ENCODE assay signal across 19 cellular contexts in the genomic region with DNA sequence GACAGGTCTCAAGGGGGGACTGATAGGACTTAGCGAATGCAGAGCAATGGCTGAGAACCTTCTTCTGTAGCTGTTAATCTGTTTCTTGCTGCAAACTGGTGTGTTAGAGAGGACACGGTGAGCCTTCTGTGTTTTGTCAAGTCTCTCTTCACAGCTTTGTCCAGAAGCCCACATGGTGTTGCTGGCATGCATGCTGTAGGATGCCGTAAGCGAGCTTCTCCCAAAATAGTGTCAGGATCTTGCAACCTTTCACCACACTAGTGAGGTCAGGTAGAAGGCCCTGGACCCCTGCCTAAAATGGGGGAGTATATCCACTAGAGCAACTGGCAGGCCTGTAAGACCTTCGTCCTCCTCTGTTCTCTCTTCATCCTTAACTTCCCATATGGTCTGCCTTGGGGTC. TPM values are rescaled to one million over a fixed set of nuclear protein-coding genes. Genes with fewer than 3 reads are reported as not detected.
DNase-seq lines count a peak whose midpoint lies in the region; ATAC-seq and TF ChIP-seq lines count a peak whose summit lies in the region.
"Had no signal": no experiment of that assay in that cellular context is flagged by ENCODE, and none has a peak within 500 bp of the region (broad histone marks: within the 10 kb centered on the region; RNA-seq: fewer than 3 reads in every experiment).

No MANE protein-coding gene starts in this region.

- TF ChIP-seq CTCF in heart left ventricle (IDR thresholded peaks at IDR 0.05): no peak
- TF ChIP-seq CTCF in left ventricle myocardium inferior (IDR thresholded peaks at IDR 0.05; ENCODE audit: borderline replicate concordance): no peak

- H3K27ac ChIP-seq in heart left ventricle (no peak overlapping the region), left ventricle myocardium inferior (replicated peaks) (peak overlapping the region; percentile 55)
- H3K27ac ChIP-seq: A549; BLaER1 treated with 17β-estradiol and CSF1 and Interleukin-3, amounts not matched to agents 10 nM and 100 nM; GM23248 had no signal

- DNase-seq in Right ventricle myocardium inferior (ENCODE audit: missing footprints) (peak; percentile 61), cardiac septum (ENCODE audit: low spot score) (no peak), heart left ventricle (peak in 2 of 5 donors; percentile 18 to 42), left ventricle myocardium inferior (peak; percentile 18), dermis blood vessel endothelial cell (no peak)
- no peak for DNase-seq in activated T-cell treated with anti-CD3 and anti-CD28 coated beads, Interleukin-2, amount 50 U/mL, for 48 hours
- DNase-seq: 8988T, DMS 273 treated with DMSO at 0.1 percent for 48 hours, DMS79, GM23248, HCEC 1CT had no signal

- H3K9me3 ChIP-seq in heart left ventricle (no peaks in the 10 kb centered on the region), left ventricle myocardium inferior (replicated peaks) (no peaks in the 10 kb centered on the region)
- H3K9me3 ChIP-seq: A549; BE2C; BLaER1 treated with 17β-estradiol and CSF1 and Interleukin-3, amounts not matched to agents 10 nM and 100 nM had no signal

- no peak for TF ChIP-seq POLR2A in heart left ventricle (IDR thresholded peaks at IDR 0.05)

- WGBS in heart left ventricle, 4 donors: 30 to 59% (median 44%) methylated on average over 5 of the region's 5 CpGs

- ATAC-seq in Right ventricle myocardium inferior (peak; percentile 83), heart left ventricle (peak in 3 of 4 donors; percentile 54 to 71 (median 69)), HG03520 (IDR thresholded peaks at IDR 0.05; ENCODE audit: unreplicated experiment) (no peak)

- H3K27me3 ChIP-seq in heart left ventricle: peaks cover 0 to 22% (median 4%) of the 10 kb centered on the region in 9 donors
- peaks cover 24% of the 10 kb centered on the region for H3K27me3 ChIP-seq in left ventricle myocardium inferior (ENCODE audit: low read depth)
- H3K27me3 ChIP-seq: BLaER1 treated with 17β-estradiol and CSF1 and Interleukin-3, amounts not matched to agents 10 nM and 100 nM had no signal

- intact Hi-C loops in Right ventricle myocardium inferior (cut with DNase I): loop anchor here (10.0 kb wide), 1 partner anchor 68 kb away; no protein-coding TSS in a partner anchor
- intact Hi-C loops in cardiac septum (cut with DNase I): no loop called here
- intact Hi-C loops in heart left ventricle (cut with DNase I): loop anchor here in 3 of 10 donors (5.0 to 10.0 kb wide), 4 partner anchors 66 to 311 kb away; no protein-coding TSS in a partner anchor
- intact Hi-C loops in left ventricle myocardium inferior (cut with micrococcal nuclease): no loop called here

- H3K36me3 ChIP-seq in heart left ventricle (no peaks in the 10 kb centered on the region), left ventricle myocardium inferior (no peaks in the 10 kb centered on the region)
- H3K36me3 ChIP-seq: BE2C; BLaER1 treated with 17β-estradiol and CSF1 and Interleukin-3, amounts not matched to agents 10 nM and 100 nM had no signal

- no peak overlapping the region for H3K4me3 ChIP-seq in heart left ventricle
- H3K4me3 ChIP-seq in left ventricle myocardium inferior: no peak overlapping the region
- H3K4me3 ChIP-seq: A549; BLaER1 treated with 17β-estradiol and CSF1 and Interleukin-3, amounts not matched to agents 10 nM and 100 nM; GM12878; GM23248 had no signal

- peaks cover 0 to 9% (median 0%) of the 10 kb centered on the region in 12 donors for H3K4me1 ChIP-seq in heart left ventricle
- peaks cover 15% of the 10 kb centered on the region for H3K4me1 ChIP-seq in left ventricle myocardium inferior
- H3K4me1 ChIP-seq: A549; BE2C; BLaER1 treated with 17β-estradiol and CSF1 and Interleukin-3, amounts not matched to agents 10 nM and 100 nM had no signal

RNA-seq across cellular contexts. Expression of gene GLP1R, which starts 51.9 kb away (rescaled TPM):
- total RNA-seq in Right ventricle myocardium inferior: 6.8 TPM
- total RNA-seq in cardiac septum: 0.08 TPM
- 1 to 10 TPM in 8 of 9 donors, under 1 TPM in 1; 0.25 to 6.4 (median 2.4) TPM for total RNA-seq in heart left ventricle
- polyA plus RNA-seq in heart left ventricle: 1 to 10 TPM; 1.3 to 1.6 TPM
- total RNA-seq in left ventricle myocardium inferior: 7.5 TPM
- not detected in 2 replicates for total RNA-seq in dermis blood vessel endothelial cell
- total RNA-seq: CD4-positive, alpha-beta T cell; CD8-positive, alpha-beta memory T cell; GM12878; GM23248 had no signal
- polyA plus RNA-seq: A549; CD14-positive monocyte; CD8-positive, alpha-beta memory T cell; GM23248 had no signal

Comparison
In these comparisons a context has a peak if more than half of its experiments do, and no peak if none do; other contexts are left out.
1. DNase-seq: peak in Right ventricle myocardium inferior (single experiment) and left ventricle myocardium inferior (single experiment); none in cardiac septum (single experiment), activated T-cell treated with anti-CD3 and anti-CD28 coated beads, Interleukin-2, amount 50 U/mL, for 48 hours (0 of 2) and dermis blood vessel endothelial cell (single experiment).